In genomic region chr17:36534881-36535668, GRCh38 we compare ENCODE assay signal across 1 cellular context.
TF ChIP-seq lines count a peak whose summit lies in the region.

Gene PIGW, plus strand, starts transcription at chr17:36534987. Its CDS starts 2,115 bp downstream, at chr17:36537102.

TF ChIP-seq in K562, 482 proteins besides CTCF, POLR2A, EP300 and RAD21 (continued from another document and continues in another):
- TF ChIP-seq REST (CRISPR knock-in tag; IDR thresholded peaks at IDR 0.05; ENCODE audit: low read depth) (no peak; the same call in 1 of the 2 replicates), CREB3 (tag; conservative IDR thresholded peaks at IDR 0.05; ENCODE audit: low read depth) (peak; percentile 67; the same call in 1 of the 2 replicates), NEUROD1 (IDR thresholded peaks at IDR 0.05; ENCODE audit: borderline replicate concordance, low read depth, low read length, partially characterized antibody) (peak; percentile 64), GMEB1 (CRISPR knock-in tag; IDR thresholded peaks at IDR 0.05) (peak; percentile 71), KLF10 (CRISPR knock-in tag; IDR thresholded peaks at IDR 0.05) (no peak), ZKSCAN1 (IDR thresholded peaks at IDR 0.05; ENCODE audit: low read depth, low read length) (no peak), FUS (optimal IDR thresholded peaks at IDR 0.05; ENCODE audit: low read depth, low read length) (peak; percentile 42), C11orf30 (IDR thresholded peaks at IDR 0.05; ENCODE audit: low read depth) (peak; percentile 71), TFAP4 (CRISPR knock-in tag; IDR thresholded peaks at IDR 0.05; ENCODE audit: borderline replicate concordance) (peak; percentile 89), GABPA (tag; conservative IDR thresholded peaks at IDR 0.05; ENCODE audit: low read depth) (peak; percentile 98), ZNF133 (CRISPR knock-in tag; IDR thresholded peaks at IDR 0.05) (no peak), CHD2 (IDR thresholded peaks at IDR 0.05; ENCODE audit: low read depth, low read length) (peak; percentile 97), SRSF3 (IDR thresholded peaks at IDR 0.05; ENCODE audit: insufficient read depth, low read length) (0 out of 2 replicates have a peak, but pooled peaks have one; percentile 76), SMAD3 (CRISPR knock-in tag; conservative IDR thresholded peaks at IDR 0.05) (no peak), ETV1 (tag; conservative IDR thresholded peaks at IDR 0.05; ENCODE audit: low read depth) (peak; percentile 94), HDAC8 (tag; IDR thresholded peaks at IDR 0.05) (peak; percentile 34; the same call in 1 of the 2 replicates), SRSF1 (IDR thresholded peaks at IDR 0.05; ENCODE audit: low read depth, low read length) (0 out of 2 replicates have a peak, but pooled peaks have one; percentile 60), ID3 (CRISPR knock-in tag; IDR thresholded peaks at IDR 0.05) (no peak), ID3 (tag; IDR thresholded peaks at IDR 0.05) (0 out of 2 replicates have a peak, but pooled peaks have one; percentile 22), ZNF77 (CRISPR knock-in tag; IDR thresholded peaks at IDR 0.05) (0 out of 2 replicates have a peak, but pooled peaks have one; percentile 42), POLR2G (IDR thresholded peaks at IDR 0.05; ENCODE audit: low read depth, low read length) (peak; percentile 95), ZFX (CRISPR knock-in tag; IDR thresholded peaks at IDR 0.05) (peak; percentile 86), ETV6 (IDR thresholded peaks at IDR 0.05; ENCODE audit: borderline replicate concordance in 1 of 2, low read depth in 2 of 2, low read length in 1 of 2) (peak; percentile 19 to 46; a peak in 2 of 4 replicates), ETV6 (CRISPR knock-in tag; IDR thresholded peaks at IDR 0.05; ENCODE audit: borderline replicate concordance) (no peak), MAZ (CRISPR knock-in tag; conservative IDR thresholded peaks at IDR 0.05 in 1 of 2, IDR thresholded peaks at IDR 0.05 in 1 of 2) (peak; percentile 49 to 79; a peak in 3 of 4 replicates), POU5F1 (IDR thresholded peaks at IDR 0.05; ENCODE audit: borderline replicate concordance, low read depth, low read length, partially characterized antibody) (peak; percentile 6), CAMTA2 (CRISPR knock-in tag; conservative IDR thresholded peaks at IDR 0.05) (no peak), KHSRP (IDR thresholded peaks at IDR 0.05) (no peak), OTX1 (CRISPR knock-in tag; IDR thresholded peaks at IDR 0.05) (peak; percentile 8; the same call in 1 of the 2 replicates), GATAD2A (IDR thresholded peaks at IDR 0.05) (0 out of 2 replicates have a peak, but pooled peaks have one; percentile 5), USF2 (CRISPR knock-in tag; IDR thresholded peaks at IDR 0.05) (0 out of 2 replicates have a peak, but pooled peaks have one; percentile 6), SIX5 (IDR thresholded peaks at IDR 0.05; ENCODE audit: borderline replicate concordance in 1 of 2, insufficient read depth in 1 of 2, low read depth in 1 of 2, low read length in 2 of 2) (peak in 1 of 2 experiments; percentile 7; a peak in 1 of 4 replicates)
- TF ChIP-seq, protein P1, sequence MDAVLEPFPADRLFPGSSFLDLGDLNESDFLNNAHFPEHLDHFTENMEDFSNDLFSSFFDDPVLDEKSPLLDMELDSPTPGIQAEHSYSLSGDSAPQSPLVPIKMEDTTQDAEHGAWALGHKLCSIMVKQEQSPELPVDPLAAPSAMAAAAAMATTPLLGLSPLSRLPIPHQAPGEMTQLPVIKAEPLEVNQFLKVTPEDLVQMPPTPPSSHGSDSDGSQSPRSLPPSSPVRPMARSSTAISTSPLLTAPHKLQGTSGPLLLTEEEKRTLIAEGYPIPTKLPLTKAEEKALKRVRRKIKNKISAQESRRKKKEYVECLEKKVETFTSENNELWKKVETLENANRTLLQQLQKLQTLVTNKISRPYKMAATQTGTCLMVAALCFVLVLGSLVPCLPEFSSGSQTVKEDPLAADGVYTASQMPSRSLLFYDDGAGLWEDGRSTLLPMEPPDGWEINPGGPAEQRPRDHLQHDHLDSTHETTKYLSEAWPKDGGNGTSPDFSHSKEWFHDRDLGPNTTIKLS (IDR thresholded peaks at IDR 0.05; ENCODE audit: borderline replicate concordance, low read depth): peak; percentile 98
- TF ChIP-seq, protein P2, sequence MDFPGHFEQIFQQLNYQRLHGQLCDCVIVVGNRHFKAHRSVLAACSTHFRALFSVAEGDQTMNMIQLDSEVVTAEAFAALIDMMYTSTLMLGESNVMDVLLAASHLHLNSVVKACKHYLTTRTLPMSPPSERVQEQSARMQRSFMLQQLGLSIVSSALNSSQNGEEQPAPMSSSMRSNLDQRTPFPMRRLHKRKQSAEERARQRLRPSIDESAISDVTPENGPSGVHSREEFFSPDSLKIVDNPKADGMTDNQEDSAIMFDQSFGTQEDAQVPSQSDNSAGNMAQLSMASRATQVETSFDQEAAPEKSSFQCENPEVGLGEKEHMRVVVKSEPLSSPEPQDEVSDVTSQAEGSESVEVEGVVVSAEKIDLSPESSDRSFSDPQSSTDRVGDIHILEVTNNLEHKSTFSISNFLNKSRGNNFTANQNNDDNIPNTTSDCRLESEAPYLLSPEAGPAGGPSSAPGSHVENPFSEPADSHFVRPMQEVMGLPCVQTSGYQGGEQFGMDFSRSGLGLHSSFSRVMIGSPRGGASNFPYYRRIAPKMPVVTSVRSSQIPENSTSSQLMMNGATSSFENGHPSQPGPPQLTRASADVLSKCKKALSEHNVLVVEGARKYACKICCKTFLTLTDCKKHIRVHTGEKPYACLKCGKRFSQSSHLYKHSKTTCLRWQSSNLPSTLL (IDR thresholded peaks at IDR 0.05): no peak
- TF ChIP-seq, protein P3, sequence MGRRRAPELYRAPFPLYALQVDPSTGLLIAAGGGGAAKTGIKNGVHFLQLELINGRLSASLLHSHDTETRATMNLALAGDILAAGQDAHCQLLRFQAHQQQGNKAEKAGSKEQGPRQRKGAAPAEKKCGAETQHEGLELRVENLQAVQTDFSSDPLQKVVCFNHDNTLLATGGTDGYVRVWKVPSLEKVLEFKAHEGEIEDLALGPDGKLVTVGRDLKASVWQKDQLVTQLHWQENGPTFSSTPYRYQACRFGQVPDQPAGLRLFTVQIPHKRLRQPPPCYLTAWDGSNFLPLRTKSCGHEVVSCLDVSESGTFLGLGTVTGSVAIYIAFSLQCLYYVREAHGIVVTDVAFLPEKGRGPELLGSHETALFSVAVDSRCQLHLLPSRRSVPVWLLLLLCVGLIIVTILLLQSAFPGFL (CRISPR knock-in tag; IDR thresholded peaks at IDR 0.05): 0 out of 2 replicates have a peak, but pooled peaks have one; percentile 51
- TF ChIP-seq, protein P4, sequence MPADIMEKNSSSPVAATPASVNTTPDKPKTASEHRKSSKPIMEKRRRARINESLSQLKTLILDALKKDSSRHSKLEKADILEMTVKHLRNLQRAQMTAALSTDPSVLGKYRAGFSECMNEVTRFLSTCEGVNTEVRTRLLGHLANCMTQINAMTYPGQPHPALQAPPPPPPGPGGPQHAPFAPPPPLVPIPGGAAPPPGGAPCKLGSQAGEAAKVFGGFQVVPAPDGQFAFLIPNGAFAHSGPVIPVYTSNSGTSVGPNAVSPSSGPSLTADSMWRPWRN (IDR thresholded peaks at IDR 0.05; ENCODE audit: low read depth): 0 out of 2 replicates have a peak, but pooled peaks have one; percentile 38
- TF ChIP-seq, protein P5, sequence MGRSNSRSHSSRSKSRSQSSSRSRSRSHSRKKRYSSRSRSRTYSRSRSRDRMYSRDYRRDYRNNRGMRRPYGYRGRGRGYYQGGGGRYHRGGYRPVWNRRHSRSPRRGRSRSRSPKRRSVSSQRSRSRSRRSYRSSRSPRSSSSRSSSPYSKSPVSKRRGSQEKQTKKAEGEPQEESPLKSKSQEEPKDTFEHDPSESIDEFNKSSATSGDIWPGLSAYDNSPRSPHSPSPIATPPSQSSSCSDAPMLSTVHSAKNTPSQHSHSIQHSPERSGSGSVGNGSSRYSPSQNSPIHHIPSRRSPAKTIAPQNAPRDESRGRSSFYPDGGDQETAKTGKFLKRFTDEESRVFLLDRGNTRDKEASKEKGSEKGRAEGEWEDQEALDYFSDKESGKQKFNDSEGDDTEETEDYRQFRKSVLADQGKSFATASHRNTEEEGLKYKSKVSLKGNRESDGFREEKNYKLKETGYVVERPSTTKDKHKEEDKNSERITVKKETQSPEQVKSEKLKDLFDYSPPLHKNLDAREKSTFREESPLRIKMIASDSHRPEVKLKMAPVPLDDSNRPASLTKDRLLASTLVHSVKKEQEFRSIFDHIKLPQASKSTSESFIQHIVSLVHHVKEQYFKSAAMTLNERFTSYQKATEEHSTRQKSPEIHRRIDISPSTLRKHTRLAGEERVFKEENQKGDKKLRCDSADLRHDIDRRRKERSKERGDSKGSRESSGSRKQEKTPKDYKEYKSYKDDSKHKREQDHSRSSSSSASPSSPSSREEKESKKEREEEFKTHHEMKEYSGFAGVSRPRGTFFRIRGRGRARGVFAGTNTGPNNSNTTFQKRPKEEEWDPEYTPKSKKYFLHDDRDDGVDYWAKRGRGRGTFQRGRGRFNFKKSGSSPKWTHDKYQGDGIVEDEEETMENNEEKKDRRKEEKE (IDR thresholded peaks at IDR 0.05; ENCODE audit: borderline replicate concordance in 1 of 2, control insufficient read depth in 1 of 2, low read depth in 2 of 2, low read length in 1 of 2): 0 out of 4 replicates have a peak, but pooled peaks of 1 of the 2 experiments have one; percentile 30
- TF ChIP-seq, protein P6, sequence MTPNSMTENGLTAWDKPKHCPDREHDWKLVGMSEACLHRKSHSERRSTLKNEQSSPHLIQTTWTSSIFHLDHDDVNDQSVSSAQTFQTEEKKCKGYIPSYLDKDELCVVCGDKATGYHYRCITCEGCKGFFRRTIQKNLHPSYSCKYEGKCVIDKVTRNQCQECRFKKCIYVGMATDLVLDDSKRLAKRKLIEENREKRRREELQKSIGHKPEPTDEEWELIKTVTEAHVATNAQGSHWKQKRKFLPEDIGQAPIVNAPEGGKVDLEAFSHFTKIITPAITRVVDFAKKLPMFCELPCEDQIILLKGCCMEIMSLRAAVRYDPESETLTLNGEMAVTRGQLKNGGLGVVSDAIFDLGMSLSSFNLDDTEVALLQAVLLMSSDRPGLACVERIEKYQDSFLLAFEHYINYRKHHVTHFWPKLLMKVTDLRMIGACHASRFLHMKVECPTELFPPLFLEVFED (CRISPR knock-in tag; conservative IDR thresholded peaks at IDR 0.05): 0 out of 2 replicates have a peak, but pooled peaks have one; percentile 9
